ENCODE assay signal across 8 cellular contexts in the genomic region with DNA sequence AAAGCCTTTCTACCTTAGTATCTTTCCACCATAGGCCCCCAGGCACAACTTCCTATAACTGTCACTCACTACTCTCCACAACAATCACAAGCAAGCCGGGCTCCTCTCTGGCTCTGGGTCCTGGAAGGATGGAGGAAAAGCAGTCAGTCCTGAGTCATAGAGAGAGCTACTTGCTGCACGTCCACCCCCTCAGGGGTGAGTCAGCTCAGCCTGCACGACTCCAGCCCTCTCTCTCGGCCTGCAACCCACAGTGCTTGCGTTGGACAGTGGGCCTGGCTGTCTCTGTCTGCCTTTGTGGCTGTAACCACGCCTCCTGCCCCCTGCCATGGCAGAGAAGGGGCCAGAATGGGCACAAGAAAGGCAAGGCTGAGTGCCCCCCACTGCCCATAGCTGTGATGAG.
A peak's percentile ranks its signal among the peaks of the same experiment; 100 is the strongest.
DNase-seq lines count a peak whose midpoint lies in the region; ATAC-seq and TF ChIP-seq lines count a peak whose summit lies in the region.

No MANE protein-coding gene starts in this region.

- no peak overlapping the region for H3K4me2 ChIP-seq in IMR-90 (ENCODE audit: low read depth, low read length)

- peak overlapping the region; percentile 93 for H2AK9ac ChIP-seq in IMR-90 (replicated peaks; ENCODE audit: low read depth, low read length, poor library complexity)

- no TSS peak for BruUV-seq in IMR-90 (replicated peaks; lab: Mats Ljungman, UMichigan)

- H3K36me3 ChIP-seq in ACC112 (ENCODE audit: insufficient read depth, low read length): no peaks in the 10 kb centered on the region
- no peaks in the 10 kb centered on the region for H3K36me3 ChIP-seq in IMR-90 (ENCODE audit: control insufficient read depth, insufficient read depth, low read length)
- H3K36me3 ChIP-seq in lung (ENCODE audit: control insufficient read depth in 2 of 2, insufficient read depth in 2 of 2, low read length in 2 of 2): no peaks in the 10 kb centered on the region

- POLR2A ChIA-PET in IMR-90 (lab: Charles Lee; ENCODE audit: unreplicated experiment): interaction anchor here (0.6 kb wide), 1 partner anchor 14 kb away, joined by 3 read pairs; no protein-coding TSS in a partner anchor

- peaks cover 20% of the 10 kb centered on the region for H3K4me1 ChIP-seq in ACC112 (ENCODE audit: control insufficient read depth, insufficient read depth, low read length, unreplicated experiment)
- peaks cover 17% of the 10 kb centered on the region for H3K4me1 ChIP-seq in IMR-90 (ENCODE audit: control insufficient read depth, insufficient read depth, low read length)
- H3K4me1 ChIP-seq in lung (ENCODE audit: control insufficient read depth in 2 of 2, insufficient read depth in 2 of 2, low read length in 2 of 2): peaks cover 0 to 3% of the 10 kb centered on the region in 2 donors

- peak overlapping the region; percentile 95 for H2BK20ac ChIP-seq in IMR-90 (ENCODE audit: low read depth, low read length)

- H4K20me1 ChIP-seq in IMR-90 (ENCODE audit: insufficient read depth, low read length): no peaks in the 10 kb centered on the region

- peak overlapping the region; percentile 94 for H3K4ac ChIP-seq in IMR-90 (ENCODE audit: low read depth, low read length)

- peak overlapping the region; percentile 67 for H3K56ac ChIP-seq in IMR-90 (ENCODE audit: extremely low read depth, insufficient read depth, low read length)

- CTCF ChIA-PET in IMR-90 (lab: Yijun Ruan, JAX): interaction anchor here (0.8 to 1.1 kb wide), 3 partner anchors 9 to 18 kb away, joined by 3 to 4 read pairs (median 4); no protein-coding TSS in a partner anchor

- no peaks in the 10 kb centered on the region for H3K79me2 ChIP-seq in ACC112 (ENCODE audit: control insufficient read depth, insufficient read depth, low read length, unreplicated experiment)

- intact Hi-C loops in IMR-90 (cut with micrococcal nuclease): loop anchor here (2.0 kb wide), 1 partner anchor 28 kb away; no protein-coding TSS in a partner anchor

- 0% methylated on average over 1 of the region's 6 CpGs; no CpG with 5 or more reads in 1 of the 2 experiments for WGBS in IMR-90 (ENCODE audit: extremely low coverage in 2 of 2, insufficient read length in 1 of 2), 2 experiments
- WGBS in lung, 2 donors: 29 to 32% methylated on average over 6 of the region's 6 CpGs

- H2AK5ac ChIP-seq in IMR-90 (ENCODE audit: low read depth, low read length): peak overlapping the region; percentile 93

- H3K27me3 ChIP-seq in ACC112 (ENCODE audit: insufficient read depth, low read length) (peaks cover 4% of the 10 kb centered on the region; the same call in 1 of the 2 replicates), IMR-90 (ENCODE audit: control insufficient read depth, insufficient read depth, low read length) (no peaks in the 10 kb centered on the region), lung (ENCODE audit: control insufficient read depth, insufficient read depth) (no peaks in the 10 kb centered on the region)

- peak overlapping the region; percentile 68 for H3K27ac ChIP-seq in ACC112 (ENCODE audit: low read depth, low read length)
- H3K27ac ChIP-seq in IMR-90 (ENCODE audit: insufficient read depth, low read length): peak overlapping the region; percentile 76
- H3K27ac ChIP-seq in cingulate gyrus (ENCODE audit: low read depth, low read length): peak overlapping the region; percentile 80
- H3K27ac ChIP-seq in lung (ENCODE audit: low read depth in 1 of 2, low read length in 1 of 2): peak overlapping the region; percentile 8 to 46

- H3K9me1 ChIP-seq in IMR-90 (ENCODE audit: insufficient read depth, low read length): peaks cover 29% of the 10 kb centered on the region

- no peak for TF ChIP-seq CTCF in IMR-90 (conservative IDR thresholded peaks at IDR 0.05; ENCODE audit: low read depth, low read length)
- TF ChIP-seq CTCF in lung (IDR thresholded peaks at IDR 0.05; ENCODE audit: control extremely low read depth, extremely low read depth): no peak
- TF ChIP-seq CTCF in GM13976 (IDR thresholded peaks at IDR 0.05; ENCODE audit: borderline replicate concordance, control extremely low read depth, extremely low read depth, insufficient read depth, missing control alignments): no peak

- H3K4me3 ChIP-seq in ACC112 (ENCODE audit: low read depth, low read length) (no peak overlapping the region), IMR-90 (ENCODE audit: insufficient read depth, low read depth, low read length) (no peak overlapping the region), lung (no peak overlapping the region)

- H4K5ac ChIP-seq in IMR-90 (ENCODE audit: low read depth, low read length): peak overlapping the region; percentile 89

- H3K9ac ChIP-seq in IMR-90 (ENCODE audit: low read depth, low read length): peak overlapping the region; percentile 50

- H4K8ac ChIP-seq in IMR-90 (ENCODE audit: low read depth in 2 of 2, low read length in 2 of 2): peak overlapping the region; percentile 82 to 94

- H3K23ac ChIP-seq in IMR-90 (ENCODE audit: low read depth, low read length): peak overlapping the region; percentile 83

- peak overlapping the region; percentile 87 for H3K14ac ChIP-seq in IMR-90 (replicated peaks; ENCODE audit: low read depth, low read length)

- no peaks in the 10 kb centered on the region for H3K79me1 ChIP-seq in IMR-90 (ENCODE audit: low read depth in 1 of 2, low read length in 2 of 2)

- H2BK5ac ChIP-seq in IMR-90 (ENCODE audit: low read depth, low read length, poor library complexity, severe bottlenecking): peak overlapping the region; percentile 98

- peak overlapping the region; percentile 94; the same call in 2 of the 3 replicates for H2BK15ac ChIP-seq in IMR-90 (ENCODE audit: low read depth, low read length)

- peak overlapping the region; percentile 99 for H2BK120ac ChIP-seq in IMR-90 (ENCODE audit: low read depth, low read length)

- in situ Hi-C loops in IMR-90 (cut with MboI; ENCODE audit: low sequenced_read_pairs) (no loop called here), GM13976 (cut with MboI; ENCODE audit: low sequenced_read_pairs, unreplicated experiment) (no loop called here)

- TF ChIP-seq RAD21 in IMR-90 (IDR thresholded peaks at IDR 0.05; ENCODE audit: low read length): 0 out of 2 replicates have a peak, but pooled peaks have one; percentile 12

- H3K18ac ChIP-seq in IMR-90 (ENCODE audit: low read depth, low read length): peak overlapping the region; percentile 84

- H2AFZ ChIP-seq in ACC112 (ENCODE audit: low read length, unreplicated experiment): peak overlapping the region; percentile 82
- peak overlapping the region; percentile 98 for H2AFZ ChIP-seq in IMR-90 (replicated peaks; ENCODE audit: low read length, poor library complexity)

- H4K91ac ChIP-seq in IMR-90 (ENCODE audit: insufficient read depth, low read depth, low read length): peak overlapping the region; percentile 95

- DNase-seq in IMR-90: peak; percentile 99
- peak; percentile 45 for DNase-seq in lung (ENCODE audit: low spot score)
- no peak for DNase-seq in GM13976 (ENCODE audit: low spot score)
- DNase-seq in NCI-H526 (lab: John Stamatoyannopoulos, UW): no peak

- H3K9me3 ChIP-seq in IMR-90 (ENCODE audit: control insufficient read depth, insufficient read depth, low read length) (no peaks in the 10 kb centered on the region), lung (ENCODE audit: control insufficient read depth in 2 of 2, insufficient read depth in 1 of 2, low read length in 1 of 2) (peaks cover 0 to 2% of the 10 kb centered on the region in 2 donors)

- ATAC-seq in IMR-90 (ENCODE audit: low read depth) (peak; percentile 99), lung (ENCODE audit: insufficient read depth, low FRiP score) (peak; percentile 87), GM18907 (IDR thresholded peaks at IDR 0.05; ENCODE audit: unreplicated experiment) (no peak), GM18511 (IDR thresholded peaks at IDR 0.05; ENCODE audit: unreplicated experiment) (no peak)

- TF ChIP-seq POLR2A in IMR-90 (IDR thresholded peaks at IDR 0.05; ENCODE audit: low read depth, low read length): no peak; the same call in none of the 2 replicates

- dilution Hi-C loops in IMR-90 (cut with HindIII; ENCODE audit: low sequenced_read_pairs, unreplicated experiment): no loop called here

TF ChIP-seq in IMR-90, 13 proteins besides CTCF, POLR2A, EP300 and RAD21:
- TF ChIP-seq FOS (IDR thresholded peaks at IDR 0.05; ENCODE audit: low read depth, low read length) (peak; percentile 98), MAZ (IDR thresholded peaks at IDR 0.05; ENCODE audit: borderline replicate concordance, low read depth, low read length) (peak; percentile 84; the same call in 1 of the 2 replicates), BHLHE40 (IDR thresholded peaks at IDR 0.05; ENCODE audit: low read depth, low read length) (peak; percentile 75), RCOR1 (IDR thresholded peaks at IDR 0.05; ENCODE audit: insufficient replicate concordance, low read length) (no peak), CEBPB (IDR thresholded peaks at IDR 0.05; ENCODE audit: low read depth, low read length) (peak; percentile 52), NFE2L2 (IDR thresholded peaks at IDR 0.05; ENCODE audit: low read depth, low read length) (peak; percentile 45; the same call in 1 of the 2 replicates)
- TF ChIP-seq, protein P1, sequence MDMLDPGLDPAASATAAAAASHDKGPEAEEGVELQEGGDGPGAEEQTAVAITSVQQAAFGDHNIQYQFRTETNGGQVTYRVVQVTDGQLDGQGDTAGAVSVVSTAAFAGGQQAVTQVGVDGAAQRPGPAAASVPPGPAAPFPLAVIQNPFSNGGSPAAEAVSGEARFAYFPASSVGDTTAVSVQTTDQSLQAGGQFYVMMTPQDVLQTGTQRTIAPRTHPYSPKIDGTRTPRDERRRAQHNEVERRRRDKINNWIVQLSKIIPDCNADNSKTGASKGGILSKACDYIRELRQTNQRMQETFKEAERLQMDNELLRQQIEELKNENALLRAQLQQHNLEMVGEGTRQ (IDR thresholded peaks at IDR 0.05; ENCODE audit: low read depth, low read length): no peak

Comparison
In these comparisons a context has a peak if more than half of its experiments do, and no peak if none do; other contexts are left out.
1. H3K27ac ChIP-seq: peak in every context shown above with its lines; median percentile 80 in cingulate gyrus; 76 in IMR-90; 68 in ACC112; 27 in lung.
2. ATAC-seq: peak in IMR-90 (single experiment) and lung (single experiment); none in GM18907 (single experiment) and GM18511 (single experiment).
3. DNase-seq: peak in IMR-90 (single experiment) and lung (single experiment); none in GM13976 (single experiment) and NCI-H526 (0 of 2).